Comparison of ENCODE assay signal across 1 cellular context in the genomic region with DNA sequence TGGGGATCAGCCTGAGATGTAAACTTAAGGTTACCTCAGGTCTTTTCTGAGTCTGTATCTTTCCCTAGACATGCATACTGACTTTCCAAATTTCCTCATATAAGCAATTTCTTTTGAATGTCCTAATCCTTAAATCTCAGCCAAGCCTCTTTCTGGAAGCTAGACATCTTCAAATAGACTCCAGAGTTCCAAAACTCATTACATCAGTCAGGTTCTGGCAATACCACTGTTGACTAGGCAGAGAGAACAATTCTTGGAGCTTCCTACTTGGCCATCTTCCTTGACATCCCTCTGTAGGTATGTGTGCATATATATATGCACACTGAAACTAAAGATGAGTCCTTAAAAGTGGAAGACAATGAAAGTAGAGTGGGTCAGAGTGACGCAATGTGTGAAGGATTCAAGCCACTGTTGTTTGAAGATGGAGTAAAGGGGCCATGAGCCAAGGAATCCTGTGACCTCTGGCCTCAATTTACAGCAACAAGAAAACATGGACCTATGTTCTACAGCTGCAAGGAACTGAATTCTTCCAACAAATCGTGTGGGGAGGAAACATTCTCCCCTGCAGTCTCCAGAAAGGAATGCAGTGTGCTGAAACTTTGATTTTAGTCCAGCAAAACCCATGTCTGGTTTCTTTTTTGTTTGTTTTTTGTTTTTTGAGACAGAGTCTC.
A peak's percentile ranks its signal among the peaks of the same experiment; 100 is the strongest.
TF ChIP-seq lines count a peak whose summit lies in the region.

No MANE protein-coding gene starts in this region.

TF ChIP-seq in IMR-90, 13 proteins besides CTCF, POLR2A, EP300 and RAD21:
- peak; percentile 49 for TF ChIP-seq CEBPB (IDR thresholded peaks at IDR 0.05; ENCODE audit: low read depth, low read length)
- TF ChIP-seq RCOR1 (IDR thresholded peaks at IDR 0.05; ENCODE audit: insufficient replicate concordance, low read length): no peak
- no peak for TF ChIP-seq RFX5 (IDR thresholded peaks at IDR 0.05; ENCODE audit: low read depth, low read length)
- TF ChIP-seq CHD1 (IDR thresholded peaks at IDR 0.05; ENCODE audit: low read depth, low read length): no peak
